ENCODE assay signal across 20 cellular contexts in the genomic region with DNA sequence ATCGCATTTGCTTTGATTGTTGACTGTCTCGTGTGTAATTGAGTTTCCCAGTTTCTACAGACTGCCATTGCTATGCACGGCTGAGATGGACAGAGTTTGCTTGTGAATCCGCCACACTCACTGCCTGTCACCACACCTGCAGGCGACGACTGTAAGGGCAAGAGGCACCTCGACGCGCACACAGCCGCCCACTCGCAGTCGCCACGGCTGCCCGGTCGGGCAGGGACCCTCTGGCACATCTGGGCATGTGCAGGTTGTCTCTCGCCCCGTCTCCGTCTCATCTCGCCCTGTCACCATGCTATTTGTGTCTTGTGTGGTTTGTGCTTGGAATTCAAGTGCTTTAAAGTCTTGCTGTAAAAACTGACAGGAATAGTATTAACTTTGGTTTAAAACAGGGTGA.
"Had no signal": no experiment of that assay in that cellular context is flagged by ENCODE, and none has a peak within 500 bp of the region (broad histone marks: within the 10 kb centered on the region; RNA-seq: fewer than 3 reads in every experiment).

No MANE protein-coding gene starts in this region.

- ATAC-seq: SK-N-SH treated with all-trans-retinoic acid at 6 μM for 48 hours had no signal

- H3K36me3 ChIP-seq: SJCRH30 had no signal

- H3K27ac ChIP-seq: SJCRH30 had no signal

- FAIRE-seq: RCC 7860 had no signal

- H3K9me3 ChIP-seq: SJCRH30 had no signal

- H3K4me1 ChIP-seq: SJCRH30 had no signal

- H3K27me3 ChIP-seq: SJCRH30 had no signal

- H3K4me3 ChIP-seq: SJCRH30 had no signal

- DNase-seq: KBM-7, NCI-H1092, NCI-H1105 treated with DMSO at 0.1 percent for 48 hours, NCI-H1417 treated with DMSO at 0.1 percent for 48 hours, NCI-H146, NCI-H1694 treated with DMSO at 0.1 percent for 48 hours, NCI-H1930, NCI-H2081, NCI-H2107, NCI-H226, NCI-H446, NCI-H510A, NCI-H524 treated with DMSO at 0.1 percent for 48 hours, NCI-H69, NCI-H774, RPMI8226, SHP77 treated with DMSO at 0.1 percent for 48 hours, SJCRH30 had no signal
